8 cellular contexts compared by ENCODE assay signal in genomic region chr3:194138732-194139084, GRCh38. TPM values are rescaled to one million over a fixed set of nuclear protein-coding genes. Genes with fewer than 3 reads are reported as not detected.
A peak's percentile ranks its signal among the peaks of the same experiment; 100 is the strongest.
DNase-seq lines count a peak whose midpoint lies in the region; FAIRE-seq and TF ChIP-seq lines count a peak whose summit lies in the region.
"Had no signal": no experiment of that assay in that cellular context is flagged by ENCODE, and none has a peak within 500 bp of the region (broad histone marks: within the 10 kb centered on the region; RNA-seq: fewer than 3 reads in every experiment).

No MANE protein-coding gene starts in this region.

- no peaks in the 10 kb centered on the region for H3K9me3 Mint-ChIP-seq in astrocyte (ENCODE audit: unreplicated experiment)
- H3K9me3 Mint-ChIP-seq: central memory CD8-positive, alpha-beta T cell had no signal

- TF ChIP-seq CTCF in Loucy (conservative IDR thresholded peaks at IDR 0.05; ENCODE audit: low read length) (no peak), astrocyte (IDR thresholded peaks at IDR 0.05; ENCODE audit: insufficient read depth, low read depth, low read length) (no peak), spleen (IDR thresholded peaks at IDR 0.05 in 8 of 11, conservative IDR thresholded peaks at IDR 0.05 in 3 of 11) (no peak), ovary (IDR thresholded peaks at IDR 0.05) (no peak)

- no peaks in the 10 kb centered on the region for H3K9me3 ChIP-seq in Loucy (ENCODE audit: insufficient read depth, low read depth, low read length)
- no peaks in the 10 kb centered on the region for H3K9me3 ChIP-seq in astrocyte (ENCODE audit: insufficient read depth, low read depth, low read length)
- no peaks in the 10 kb centered on the region for H3K9me3 ChIP-seq in spleen
- no peaks in the 10 kb centered on the region for H3K9me3 ChIP-seq in ovary

- H3K79me2 ChIP-seq in Loucy (ENCODE audit: insufficient read depth, low read length) (peaks cover 22% of the 10 kb centered on the region), astrocyte (ENCODE audit: insufficient read depth, low read length) (peaks cover 21% of the 10 kb centered on the region)

- peak overlapping the region; percentile 94 for H3K4me3 Mint-ChIP-seq in astrocyte (ENCODE audit: unreplicated experiment)

- H3K36me3 ChIP-seq in Loucy (ENCODE audit: insufficient read depth, low read length): no peaks in the 10 kb centered on the region
- H3K36me3 ChIP-seq in astrocyte (ENCODE audit: insufficient read depth, low read length): no peaks in the 10 kb centered on the region
- peaks cover 0 to 12% (median 0%) of the 10 kb centered on the region in 6 donors for H3K36me3 ChIP-seq in spleen
- H3K36me3 ChIP-seq in ovary: no peaks in the 10 kb centered on the region

- H3K4me2 ChIP-seq in Loucy (ENCODE audit: low read depth, low read length, poor library complexity, severe bottlenecking) (peak overlapping the region; percentile 97), astrocyte (ENCODE audit: low read length) (peak overlapping the region; percentile 87)

- H3K27ac ChIP-seq in astrocyte (ENCODE audit: low read depth, low read length): peak overlapping the region; percentile 96
- peak overlapping the region in 3 of 8 donors; percentile 84 to 92 (median 91) for H3K27ac ChIP-seq in spleen
- H3K27ac ChIP-seq in ovary: no peak overlapping the region

- peak overlapping the region; percentile 77 for H3K4me3 ChIP-seq in Loucy (ENCODE audit: low read length, poor library complexity, severe bottlenecking)
- H3K4me3 ChIP-seq in astrocyte (ENCODE audit: insufficient read depth, low read depth, low read length): peak overlapping the region; percentile 93
- H3K4me3 ChIP-seq in spleen: peak overlapping the region in 6 of 8 donors; percentile 62 to 75 (median 70)
- no peak overlapping the region for H3K4me3 ChIP-seq in ovary

- no peaks in the 10 kb centered on the region for H3K9me2 ChIP-seq in Loucy (replicated peaks; ENCODE audit: low read depth, low read length)

- no peak for TF ChIP-seq POLR2A in spleen (IDR thresholded peaks at IDR 0.05)
- TF ChIP-seq POLR2A in ovary (IDR thresholded peaks at IDR 0.05): no peak

- 61 to 87% (median 75%) methylated on average over 4 of the region's 4 CpGs for WGBS in spleen, 5 donors
- WGBS in ovary, 3 donors: 19 to 30% (median 26%) methylated on average over 4 of the region's 4 CpGs

- no peak for FAIRE-seq in astrocyte (lab: Jason Lieb, UNC)

- peaks cover 32% of the 10 kb centered on the region for H3F3A ChIP-seq in Loucy (ENCODE audit: low read depth)

- H3K9ac ChIP-seq in Loucy (ENCODE audit: low read depth, low read length, poor library complexity, severe bottlenecking) (peak overlapping the region; percentile 88), astrocyte (ENCODE audit: low read length) (peak overlapping the region; percentile 99)

- H3K4me1 ChIP-seq in Loucy (ENCODE audit: insufficient read depth, low read length, poor library complexity, severe bottlenecking) (peaks cover 59% of the 10 kb centered on the region), astrocyte (ENCODE audit: insufficient read depth, low read length) (peaks cover 47% of the 10 kb centered on the region), spleen (peaks cover 39 to 84% (median 81%) of the 10 kb centered on the region in 6 donors), ovary (ENCODE audit: insufficient read depth) (peaks cover 14% of the 10 kb centered on the region)

- H3K27ac Mint-ChIP-seq in astrocyte (ENCODE audit: unreplicated experiment): peak overlapping the region; percentile 31

- H3K27me3 Mint-ChIP-seq in astrocyte (ENCODE audit: low read depth, unreplicated experiment): no peaks in the 10 kb centered on the region

- DNase-seq in astrocyte (ENCODE audit: low read depth) (peak; percentile 75), iris pigment epithelial cell (ENCODE audit: low read depth) (peak; percentile 58), spleen (no peak), cerebellar nuclear complex (lab: John Stamatoyannopoulos, UW) (no peak), ovary (no peak), NCI-H82 (lab: John Stamatoyannopoulos, UW) (no peak)

- TF ChIP-seq EP300 in ovary (IDR thresholded peaks at IDR 0.05): no peak

- intact Hi-C loops in spleen (cut with DNase I; ENCODE audit: low total_unique reads) (loop anchor here (5.0 to 10.0 kb wide), 3 partner anchors 179 to 474 kb away; no protein-coding TSS in a partner anchor), ovary (cut with DNase I) (loop anchor here (5.0 to 10.0 kb wide), 8 partner anchors 64 to 356 kb away; no protein-coding TSS in a partner anchor)

- no peaks in the 10 kb centered on the region for H3K27me3 ChIP-seq in Loucy (ENCODE audit: insufficient read depth, low read length, poor library complexity, severe bottlenecking)
- no peaks in the 10 kb centered on the region for H3K27me3 ChIP-seq in astrocyte (ENCODE audit: insufficient read depth, low read length)
- peaks cover 0 to 87% (median 3%) of the 10 kb centered on the region in 7 donors for H3K27me3 ChIP-seq in spleen (replicated peaks in 1 of 7)
- H3K27me3 ChIP-seq in ovary: no peaks in the 10 kb centered on the region

- H2AFZ ChIP-seq in Loucy (ENCODE audit: low read length) (no peak overlapping the region), astrocyte (ENCODE audit: low read depth, low read length) (no peak overlapping the region)

- H3K36me3 Mint-ChIP-seq in astrocyte (ENCODE audit: low read depth, unreplicated experiment): peaks cover 6% of the 10 kb centered on the region

- H3K4me1 Mint-ChIP-seq in astrocyte (ENCODE audit: low read depth, unreplicated experiment): peaks cover 27% of the 10 kb centered on the region

- no peaks in the 10 kb centered on the region for H4K20me1 ChIP-seq in Loucy (ENCODE audit: insufficient read depth, low read length, poor library complexity, severe bottlenecking)
- peaks cover 11% of the 10 kb centered on the region for H4K20me1 ChIP-seq in astrocyte (ENCODE audit: insufficient read depth, low read length)

RNA-seq across cellular contexts. Expression of gene HES1, which starts 2.8 kb away (rescaled TPM):
- total RNA-seq in astrocyte: 44.6 and 46.5 TPM in 2 replicates
- total RNA-seq in spleen: 10 to 100 TPM; 38.2 to 59.6 (median 40.3) TPM
- 10 to 100 TPM; 17.7 to 19.7 (median 19.6) TPM for polyA plus RNA-seq in spleen
- total RNA-seq in ovary: 100 to 1,000 TPM in 1 of 7 donors, 10 to 100 TPM in 6; 16.7 to 116 (median 41.3) TPM
- 10 to 100 TPM; 18.5 to 35.0 TPM for polyA plus RNA-seq in ovary

Comparison
In these comparisons a context has a peak if more than half of its experiments do, and no peak if none do; other contexts are left out.
1. DNase-seq: peak in astrocyte (single experiment) and iris pigment epithelial cell (single experiment); none in spleen (single experiment), cerebellar nuclear complex (0 of 2), ovary (0 of 5) and NCI-H82 (single experiment).